Comparison of ENCODE assay signal across 3 cellular contexts in the genomic region with DNA sequence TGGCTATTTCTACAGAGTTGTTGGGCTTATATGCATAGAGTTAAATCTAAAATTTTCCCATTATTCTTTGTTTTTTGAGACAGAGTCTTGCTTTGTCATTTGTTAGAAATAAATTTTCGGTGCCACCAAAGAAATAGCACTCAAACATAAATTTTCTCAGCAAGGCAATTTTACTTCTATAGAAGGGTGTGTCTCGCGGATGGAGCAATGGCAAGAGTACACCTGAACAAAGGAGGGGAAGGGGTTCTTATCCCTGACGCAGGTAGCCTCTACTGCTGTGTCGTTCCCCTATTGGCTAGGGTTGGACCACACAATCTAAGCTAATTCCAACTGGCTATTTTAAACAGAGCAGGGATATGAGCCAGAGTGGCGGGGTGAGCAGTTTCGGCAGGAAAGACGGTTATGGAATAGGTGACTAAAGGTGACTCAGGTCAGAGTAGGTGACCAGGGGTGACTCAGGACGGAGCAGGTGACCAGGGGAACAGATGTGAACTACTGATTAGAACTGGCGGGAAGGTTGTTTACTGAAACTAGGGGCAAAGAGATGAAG.
A peak's percentile ranks its signal among the peaks of the same experiment; 100 is the strongest.
TF ChIP-seq lines count a peak whose summit lies in the region.

No MANE protein-coding gene starts in this region.

TF ChIP-seq in HEK293, 187 proteins besides CTCF, POLR2A, EP300 and RAD21:
- TF ChIP-seq ZNF16 (tag by site-specific recombination; IDR thresholded peaks at IDR 0.05; ENCODE audit: low read depth) = no peak
- TF ChIP-seq SETDB1 (IDR thresholded peaks at IDR 0.05; ENCODE audit: insufficient read length, low read length) = peak; percentile 74

TF ChIP-seq in K562, 482 proteins besides CTCF, POLR2A, EP300 and RAD21:
- TF ChIP-seq, protein P1, sequence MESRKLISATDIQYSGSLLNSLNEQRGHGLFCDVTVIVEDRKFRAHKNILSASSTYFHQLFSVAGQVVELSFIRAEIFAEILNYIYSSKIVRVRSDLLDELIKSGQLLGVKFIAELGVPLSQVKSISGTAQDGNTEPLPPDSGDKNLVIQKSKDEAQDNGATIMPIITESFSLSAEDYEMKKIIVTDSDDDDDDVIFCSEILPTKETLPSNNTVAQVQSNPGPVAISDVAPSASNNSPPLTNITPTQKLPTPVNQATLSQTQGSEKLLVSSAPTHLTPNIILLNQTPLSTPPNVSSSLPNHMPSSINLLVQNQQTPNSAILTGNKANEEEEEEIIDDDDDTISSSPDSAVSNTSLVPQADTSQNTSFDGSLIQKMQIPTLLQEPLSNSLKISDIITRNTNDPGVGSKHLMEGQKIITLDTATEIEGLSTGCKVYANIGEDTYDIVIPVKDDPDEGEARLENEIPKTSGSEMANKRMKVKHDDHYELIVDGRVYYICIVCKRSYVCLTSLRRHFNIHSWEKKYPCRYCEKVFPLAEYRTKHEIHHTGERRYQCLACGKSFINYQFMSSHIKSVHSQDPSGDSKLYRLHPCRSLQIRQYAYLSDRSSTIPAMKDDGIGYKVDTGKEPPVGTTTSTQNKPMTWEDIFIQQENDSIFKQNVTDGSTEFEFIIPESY (CRISPR knock-in tag; IDR thresholded peaks at IDR 0.05) = peak; percentile 87; the same call in 1 of the 2 replicates
- TF ChIP-seq JUN (IDR thresholded peaks at IDR 0.05; ENCODE audit: borderline replicate concordance, low read depth, low read length) (no peak), JUN (CRISPR knock-in tag; IDR thresholded peaks at IDR 0.05; ENCODE audit: borderline replicate concordance) (no peak), CREM (IDR thresholded peaks at IDR 0.05; ENCODE audit: low read depth) (no peak), ADNP (tag; IDR thresholded peaks at IDR 0.05) (no peak), KLF1 (tag; IDR thresholded peaks at IDR 0.05) (no peak), SNRNP70 (optimal IDR thresholded peaks at IDR 0.05; ENCODE audit: low read depth, low read length) (no peak), SAFB2 (IDR thresholded peaks at IDR 0.05; ENCODE audit: borderline replicate concordance, low read depth, low read length, severe bottlenecking) (no peak), SRF (CRISPR knock-in tag; IDR thresholded peaks at IDR 0.05) (no peak), CBX3 (IDR thresholded peaks at IDR 0.05; ENCODE audit: borderline replicate concordance in 1 of 2, low read length in 2 of 2) (0 out of 3 replicates have a peak, but pooled peaks of 1 of the 2 experiments have one; percentile 40), FIP1L1 (IDR thresholded peaks at IDR 0.05; ENCODE audit: low read depth, low read length, poor library complexity, severe bottlenecking) (no peak)
- TF ChIP-seq, protein P2, sequence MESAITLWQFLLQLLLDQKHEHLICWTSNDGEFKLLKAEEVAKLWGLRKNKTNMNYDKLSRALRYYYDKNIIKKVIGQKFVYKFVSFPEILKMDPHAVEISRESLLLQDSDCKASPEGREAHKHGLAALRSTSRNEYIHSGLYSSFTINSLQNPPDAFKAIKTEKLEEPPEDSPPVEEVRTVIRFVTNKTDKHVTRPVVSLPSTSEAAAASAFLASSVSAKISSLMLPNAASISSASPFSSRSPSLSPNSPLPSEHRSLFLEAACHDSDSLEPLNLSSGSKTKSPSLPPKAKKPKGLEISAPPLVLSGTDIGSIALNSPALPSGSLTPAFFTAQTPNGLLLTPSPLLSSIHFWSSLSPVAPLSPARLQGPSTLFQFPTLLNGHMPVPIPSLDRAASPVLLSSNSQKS (CRISPR knock-in tag; IDR thresholded peaks at IDR 0.05) = no peak
- TF ChIP-seq, protein P3, sequence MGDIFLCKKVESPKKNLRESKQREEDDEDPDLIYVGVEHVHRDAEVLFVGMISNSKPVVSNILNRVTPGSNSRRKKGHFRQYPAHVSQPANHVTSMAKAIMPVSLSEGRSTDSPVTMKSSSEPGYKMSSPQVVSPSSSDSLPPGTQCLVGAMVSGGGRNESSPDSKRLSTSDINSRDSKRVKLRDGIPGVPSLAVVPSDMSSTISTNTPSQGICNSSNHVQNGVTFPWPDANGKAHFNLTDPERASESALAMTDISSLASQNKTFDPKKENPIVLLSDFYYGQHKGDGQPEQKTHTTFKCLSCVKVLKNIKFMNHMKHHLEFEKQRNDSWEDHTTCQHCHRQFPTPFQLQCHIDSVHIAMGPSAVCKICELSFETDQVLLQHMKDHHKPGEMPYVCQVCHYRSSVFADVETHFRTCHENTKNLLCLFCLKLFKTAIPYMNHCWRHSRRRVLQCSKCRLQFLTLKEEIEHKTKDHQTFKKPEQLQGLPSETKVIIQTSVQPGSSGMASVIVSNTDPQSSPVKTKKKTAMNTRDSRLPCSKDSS (IDR thresholded peaks at IDR 0.05; ENCODE audit: low read depth, partially characterized antibody) = peak; percentile 65

TF ChIP-seq in HepG2, 621 proteins besides CTCF, POLR2A, EP300 and RAD21:
- TF ChIP-seq ZNF562 (CRISPR knock-in tag; IDR thresholded peaks at IDR 0.05; ENCODE audit: borderline replicate concordance) (0 out of 2 replicates have a peak, but pooled peaks have one; percentile 51), ZNF549 (CRISPR knock-in tag; IDR thresholded peaks at IDR 0.05) (no peak), NR2F1 (CRISPR knock-in tag; IDR thresholded peaks at IDR 0.05) (0 out of 4 replicates have a peak, but pooled peaks of 1 of the 2 experiments have one; percentile 34), MLLT10 (CRISPR knock-in tag; IDR thresholded peaks at IDR 0.05) (no peak), KDM5A (IDR thresholded peaks at IDR 0.05; ENCODE audit: borderline replicate concordance, low read length) (no peak), ZNF737 (CRISPR knock-in tag; IDR thresholded peaks at IDR 0.05; ENCODE audit: borderline replicate concordance) (no peak), MEF2D (CRISPR knock-in tag; IDR thresholded peaks at IDR 0.05) (no peak), ZNF781 (CRISPR knock-in tag; IDR thresholded peaks at IDR 0.05; ENCODE audit: borderline replicate concordance, not compliant biosample characterization) (no peak)
- TF ChIP-seq, protein P1 (CRISPR knock-in tag; IDR thresholded peaks at IDR 0.05) = peak; percentile 69
- TF ChIP-seq, protein P4, sequence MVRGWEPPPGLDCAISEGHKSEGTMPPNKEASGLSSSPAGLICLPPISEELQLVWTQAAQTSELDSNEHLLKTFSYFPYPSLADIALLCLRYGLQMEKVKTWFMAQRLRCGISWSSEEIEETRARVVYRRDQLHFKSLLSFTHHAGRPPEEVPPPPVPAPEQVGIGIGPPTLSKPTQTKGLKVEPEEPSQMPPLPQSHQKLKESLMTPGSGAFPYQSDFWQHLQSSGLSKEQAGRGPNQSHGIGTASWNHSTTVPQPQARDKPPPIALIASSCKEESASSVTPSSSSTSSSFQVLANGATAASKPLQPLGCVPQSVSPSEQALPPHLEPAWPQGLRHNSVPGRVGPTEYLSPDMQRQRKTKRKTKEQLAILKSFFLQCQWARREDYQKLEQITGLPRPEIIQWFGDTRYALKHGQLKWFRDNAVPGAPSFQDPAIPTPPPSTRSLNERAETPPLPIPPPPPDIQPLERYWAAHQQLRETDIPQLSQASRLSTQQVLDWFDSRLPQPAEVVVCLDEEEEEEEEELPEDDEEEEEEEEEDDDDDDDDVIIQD (CRISPR knock-in tag; IDR thresholded peaks at IDR 0.05; ENCODE audit: low read depth) = peak; percentile 83; the same call in 1 of the 2 replicates
- TF ChIP-seq, protein P5, sequence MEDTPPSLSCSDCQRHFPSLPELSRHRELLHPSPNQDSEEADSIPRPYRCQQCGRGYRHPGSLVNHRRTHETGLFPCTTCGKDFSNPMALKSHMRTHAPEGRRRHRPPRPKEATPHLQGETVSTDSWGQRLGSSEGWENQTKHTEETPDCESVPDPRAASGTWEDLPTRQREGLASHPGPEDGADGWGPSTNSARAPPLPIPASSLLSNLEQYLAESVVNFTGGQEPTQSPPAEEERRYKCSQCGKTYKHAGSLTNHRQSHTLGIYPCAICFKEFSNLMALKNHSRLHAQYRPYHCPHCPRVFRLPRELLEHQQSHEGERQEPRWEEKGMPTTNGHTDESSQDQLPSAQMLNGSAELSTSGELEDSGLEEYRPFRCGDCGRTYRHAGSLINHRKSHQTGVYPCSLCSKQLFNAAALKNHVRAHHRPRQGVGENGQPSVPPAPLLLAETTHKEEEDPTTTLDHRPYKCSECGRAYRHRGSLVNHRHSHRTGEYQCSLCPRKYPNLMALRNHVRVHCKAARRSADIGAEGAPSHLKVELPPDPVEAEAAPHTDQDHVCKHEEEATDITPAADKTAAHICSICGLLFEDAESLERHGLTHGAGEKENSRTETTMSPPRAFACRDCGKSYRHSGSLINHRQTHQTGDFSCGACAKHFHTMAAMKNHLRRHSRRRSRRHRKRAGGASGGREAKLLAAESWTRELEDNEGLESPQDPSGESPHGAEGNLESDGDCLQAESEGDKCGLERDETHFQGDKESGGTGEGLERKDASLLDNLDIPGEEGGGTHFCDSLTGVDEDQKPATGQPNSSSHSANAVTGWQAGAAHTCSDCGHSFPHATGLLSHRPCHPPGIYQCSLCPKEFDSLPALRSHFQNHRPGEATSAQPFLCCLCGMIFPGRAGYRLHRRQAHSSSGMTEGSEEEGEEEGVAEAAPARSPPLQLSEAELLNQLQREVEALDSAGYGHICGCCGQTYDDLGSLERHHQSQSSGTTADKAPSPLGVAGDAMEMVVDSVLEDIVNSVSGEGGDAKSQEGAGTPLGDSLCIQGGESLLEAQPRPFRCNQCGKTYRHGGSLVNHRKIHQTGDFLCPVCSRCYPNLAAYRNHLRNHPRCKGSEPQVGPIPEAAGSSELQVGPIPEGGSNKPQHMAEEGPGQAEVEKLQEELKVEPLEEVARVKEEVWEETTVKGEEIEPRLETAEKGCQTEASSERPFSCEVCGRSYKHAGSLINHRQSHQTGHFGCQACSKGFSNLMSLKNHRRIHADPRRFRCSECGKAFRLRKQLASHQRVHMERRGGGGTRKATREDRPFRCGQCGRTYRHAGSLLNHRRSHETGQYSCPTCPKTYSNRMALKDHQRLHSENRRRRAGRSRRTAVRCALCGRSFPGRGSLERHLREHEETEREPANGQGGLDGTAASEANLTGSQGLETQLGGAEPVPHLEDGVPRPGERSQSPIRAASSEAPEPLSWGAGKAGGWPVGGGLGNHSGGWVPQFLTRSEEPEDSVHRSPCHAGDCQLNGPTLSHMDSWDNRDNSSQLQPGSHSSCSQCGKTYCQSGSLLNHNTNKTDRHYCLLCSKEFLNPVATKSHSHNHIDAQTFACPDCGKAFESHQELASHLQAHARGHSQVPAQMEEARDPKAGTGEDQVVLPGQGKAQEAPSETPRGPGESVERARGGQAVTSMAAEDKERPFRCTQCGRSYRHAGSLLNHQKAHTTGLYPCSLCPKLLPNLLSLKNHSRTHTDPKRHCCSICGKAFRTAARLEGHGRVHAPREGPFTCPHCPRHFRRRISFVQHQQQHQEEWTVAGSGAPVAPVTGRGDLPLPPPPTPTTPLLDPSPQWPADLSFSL (CRISPR knock-in tag; IDR thresholded peaks at IDR 0.05) = no peak
TF ChIP-seq in HepG2: peak in this region for 4.
